ENCODE assay signal across 8 cellular contexts in the genomic region with DNA sequence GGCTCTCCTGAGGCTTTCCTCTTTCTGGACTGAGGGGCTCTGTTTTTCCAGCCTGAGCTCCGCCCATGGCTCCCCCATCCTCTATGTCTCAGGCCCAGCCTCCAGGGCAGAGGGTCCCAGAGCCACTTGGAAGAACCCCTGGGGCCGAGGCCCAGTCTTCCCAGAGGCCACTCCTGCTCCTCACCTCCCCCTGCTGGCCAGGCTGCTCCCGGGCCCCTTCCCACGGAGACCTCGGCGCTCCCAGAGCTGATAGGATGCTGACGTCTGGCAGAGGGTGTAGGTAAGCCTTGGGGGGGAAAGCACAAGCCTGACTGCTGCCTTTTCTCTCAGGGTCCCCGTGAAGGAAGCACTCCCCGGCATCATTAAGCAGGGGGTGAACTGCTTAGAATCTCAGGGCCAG. TPM values are rescaled to one million over a fixed set of nuclear protein-coding genes. Genes with fewer than 3 reads are reported as not detected.
A peak's percentile ranks its signal among the peaks of the same experiment; 100 is the strongest.
DNase-seq lines count a peak whose midpoint lies in the region; ATAC-seq and TF ChIP-seq lines count a peak whose summit lies in the region.

No MANE protein-coding gene starts in this region.

- no peaks in the 10 kb centered on the region for H3K36me3 ChIP-seq in MM.1S (replicated peaks; ENCODE audit: insufficient read depth, low read length)
- H3K36me3 ChIP-seq in parathyroid adenoma (ENCODE audit: control insufficient read depth, insufficient read depth, low read length), result no peaks in the 10 kb centered on the region
- no peaks in the 10 kb centered on the region for H3K36me3 ChIP-seq in CD4-positive, alpha-beta memory T cell (ENCODE audit: insufficient read depth, low read length)

- H3K79me2 ChIP-seq in MM.1S (ENCODE audit: low read length) (no peaks in the 10 kb centered on the region), parathyroid adenoma (no peaks in the 10 kb centered on the region)

- H3K9ac ChIP-seq in MM.1S (ENCODE audit: low read length) (no peak overlapping the region), parathyroid adenoma (no peak overlapping the region)

- H3K27ac ChIP-seq in MM.1S (ENCODE audit: low read length) (no peak overlapping the region), parathyroid adenoma (no peak overlapping the region)
- no peak overlapping the region for H3K27ac ChIP-seq in CD4-positive, alpha-beta memory T cell (ENCODE audit: low read depth, low read length)

- ATAC-seq in HG03457 (IDR thresholded peaks at IDR 0.05; ENCODE audit: unreplicated experiment) (no peak), HG03196 (IDR thresholded peaks at IDR 0.05; ENCODE audit: unreplicated experiment) (no peak)

- no peak overlapping the region for H3K4me2 ChIP-seq in MM.1S (ENCODE audit: low read depth, low read length)
- H3K4me2 ChIP-seq in parathyroid adenoma (ENCODE audit: low read length), result no peak overlapping the region

- H3K36me3 Mint-ChIP-seq in CD4-positive, alpha-beta memory T cell, result no peaks in the 10 kb centered on the region

- H3K4me3 Mint-ChIP-seq in CD4-positive, alpha-beta memory T cell, result no peak overlapping the region

- DNase-seq in NCI-H748 (lab: John Stamatoyannopoulos, UW; ENCODE audit: unreplicated experiment), result peak; percentile 44
- no peak for DNase-seq in NCI-H748 treated with DMSO at 0.1 percent for 48 hours (lab: John Stamatoyannopoulos, UW)
- DNase-seq in MM.1S, result no peak
- no peak for DNase-seq in epithelial cell of proximal tubule (ENCODE audit: low read depth)
- no peak for DNase-seq in CD4-positive, alpha-beta memory T cell

- CTCF ChIA-PET in CD4-positive, alpha-beta memory T cell (lab: Charles Lee; ENCODE audit: partially characterized antibody), result no interaction called here

- H3K4me1 ChIP-seq in MM.1S (ENCODE audit: low read length), result no peaks in the 10 kb centered on the region
- peaks cover under 1% of the 10 kb centered on the region for H3K4me1 ChIP-seq in parathyroid adenoma
- H3K4me1 ChIP-seq in CD4-positive, alpha-beta memory T cell (ENCODE audit: insufficient read depth, low read length), result no peaks in the 10 kb centered on the region

- H2AFZ ChIP-seq in MM.1S (ENCODE audit: low read length) (no peak overlapping the region), parathyroid adenoma (no peak overlapping the region)

- no peaks in the 10 kb centered on the region for H3K4me1 Mint-ChIP-seq in CD4-positive, alpha-beta memory T cell

- no peaks in the 10 kb centered on the region for H3F3A ChIP-seq in MM.1S (ENCODE audit: insufficient read depth, low read length)

- H3K27me3 Mint-ChIP-seq in CD4-positive, alpha-beta memory T cell, result peaks cover 4 to 14% of the 10 kb centered on the region in 2 donors

- intact Hi-C loops in CD4-positive, alpha-beta memory T cell (cut with micrococcal nuclease), result no loop called here

- TF ChIP-seq CTCF in MM.1S (IDR thresholded peaks at IDR 0.05; ENCODE audit: low read length) (peak; percentile 38), epithelial cell of proximal tubule (conservative IDR thresholded peaks at IDR 0.05; ENCODE audit: low read depth, low read length) (peak; percentile 73), parathyroid adenoma (IDR thresholded peaks at IDR 0.05) (peak; percentile 53)

- no peak overlapping the region for H3K27ac Mint-ChIP-seq in CD4-positive, alpha-beta memory T cell

- H3K4me3 ChIP-seq in MM.1S (ENCODE audit: low read length) (no peak overlapping the region), epithelial cell of proximal tubule (ENCODE audit: low read depth, low read length) (no peak overlapping the region), parathyroid adenoma (ENCODE audit: low read depth, low read length) (no peak overlapping the region)
- H3K4me3 ChIP-seq in CD4-positive, alpha-beta memory T cell (ENCODE audit: low read length in 2 of 2), result no peak overlapping the region

- H3K27me3 ChIP-seq in MM.1S (replicated peaks; ENCODE audit: insufficient read depth, low read length), result no peaks in the 10 kb centered on the region
- H3K27me3 ChIP-seq in parathyroid adenoma (ENCODE audit: control insufficient read depth, insufficient read depth, low read length), result no peaks in the 10 kb centered on the region
- no peaks in the 10 kb centered on the region for H3K27me3 ChIP-seq in CD4-positive, alpha-beta memory T cell (ENCODE audit: insufficient read depth, low read length)

- H3K9me2 ChIP-seq in MM.1S (replicated peaks; ENCODE audit: insufficient read depth, low read length), result no peaks in the 10 kb centered on the region

- H3K9me3 ChIP-seq in MM.1S (replicated peaks; ENCODE audit: insufficient read depth, low read length) (no peaks in the 10 kb centered on the region), parathyroid adenoma (ENCODE audit: control insufficient read depth, low read length) (no peaks in the 10 kb centered on the region)
- H3K9me3 ChIP-seq in CD4-positive, alpha-beta memory T cell (ENCODE audit: control insufficient read depth in 1 of 2, low read length in 2 of 2), result no peaks in the 10 kb centered on the region

- POLR2A ChIA-PET in CD4-positive, alpha-beta memory T cell (lab: Charles Lee; ENCODE audit: partially characterized antibody), result no interaction called here

- no peaks in the 10 kb centered on the region for H4K20me1 ChIP-seq in MM.1S (ENCODE audit: insufficient read depth, low read length)

- H3K9me3 Mint-ChIP-seq in CD4-positive, alpha-beta memory T cell, result peaks cover 0 to 2% (median 0%) of the 10 kb centered on the region in 8 donors

RNA-seq across cellular contexts. Expression of a gene that starts 51.4 kb away (rescaled TPM):
- 163 and 166 TPM in 2 replicates for total RNA-seq in epithelial cell of proximal tubule
- 100 to 1,000 TPM; 118 to 135 TPM for total RNA-seq in CD4-positive, alpha-beta memory T cell
- 10 to 100 TPM; 44.6 to 63.6 TPM for polyA plus RNA-seq in CD4-positive, alpha-beta memory T cell

RNA-seq across cellular contexts. Expression of a gene that starts 51.8 kb away (rescaled TPM):
- 40.8 and 57.5 TPM in 2 replicates for total RNA-seq in epithelial cell of proximal tubule
- 10 to 100 TPM; 33.7 to 38.6 TPM for total RNA-seq in CD4-positive, alpha-beta memory T cell
- polyA plus RNA-seq in CD4-positive, alpha-beta memory T cell, result 10 to 100 TPM; 17.9 to 18.6 TPM
